ENCODE assay signal across 1 cellular context in the genomic region with DNA sequence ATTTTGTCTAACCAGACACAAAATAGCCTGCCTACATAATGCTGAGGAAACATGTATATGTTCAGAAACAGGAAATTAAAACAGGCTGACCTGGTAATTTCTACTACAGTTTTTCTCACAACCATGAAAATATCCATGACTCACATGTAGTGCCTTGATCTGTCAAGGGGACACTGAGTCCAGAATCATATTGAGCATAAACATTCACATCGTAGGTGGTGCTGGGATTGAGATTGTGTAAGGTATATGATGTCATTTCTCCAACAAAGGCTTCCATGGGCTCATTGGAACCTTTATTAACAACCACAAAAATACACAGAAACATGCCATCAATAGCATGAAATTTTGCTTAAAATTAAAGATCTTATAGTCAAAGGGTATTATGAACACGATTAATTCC.
TF ChIP-seq lines count a peak whose summit lies in the region.

No MANE protein-coding gene starts in this region.

TF ChIP-seq in IMR-90, 13 proteins besides CTCF, POLR2A, EP300 and RAD21 (continued from another document):
- TF ChIP-seq, protein P1, sequence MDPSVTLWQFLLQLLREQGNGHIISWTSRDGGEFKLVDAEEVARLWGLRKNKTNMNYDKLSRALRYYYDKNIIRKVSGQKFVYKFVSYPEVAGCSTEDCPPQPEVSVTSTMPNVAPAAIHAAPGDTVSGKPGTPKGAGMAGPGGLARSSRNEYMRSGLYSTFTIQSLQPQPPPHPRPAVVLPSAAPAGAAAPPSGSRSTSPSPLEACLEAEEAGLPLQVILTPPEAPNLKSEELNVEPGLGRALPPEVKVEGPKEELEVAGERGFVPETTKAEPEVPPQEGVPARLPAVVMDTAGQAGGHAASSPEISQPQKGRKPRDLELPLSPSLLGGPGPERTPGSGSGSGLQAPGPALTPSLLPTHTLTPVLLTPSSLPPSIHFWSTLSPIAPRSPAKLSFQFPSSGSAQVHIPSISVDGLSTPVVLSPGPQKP (IDR thresholded peaks at IDR 0.05; ENCODE audit: borderline replicate concordance, low read depth, low read length): no peak
- peak; percentile 49; the same call in 1 of the 2 replicates for TF ChIP-seq CEBPB (IDR thresholded peaks at IDR 0.05; ENCODE audit: low read depth, low read length)
